Comparison of ENCODE assay signal across 8 cellular contexts in genomic region chr3:194985031-194985578, GRCh38.
A peak's percentile ranks its signal among the peaks of the same experiment; 100 is the strongest.
DNase-seq lines count a peak whose midpoint lies in the region; ATAC-seq and TF ChIP-seq lines count a peak whose summit lies in the region.

No MANE protein-coding gene starts in this region.

- H3K79me2 ChIP-seq in OCI-LY7 (ENCODE audit: insufficient read depth, low read depth, low read length), result no peaks in the 10 kb centered on the region

- 37 to 80% (median 42%) methylated on average over 1 to 33 of the region's 33 CpGs for WGBS in adrenal gland, 4 donors
- 24 to 46% methylated on average over 33 of the region's 33 CpGs for WGBS in sigmoid colon, 2 donors

- POLR2A ChIA-PET in OCI-LY7 (lab: Charles Lee), result no interaction called here

- in situ Hi-C loops in G401 (cut with HindIII; ENCODE audit: low sequenced_read_pairs), result no loop called here

- H3K4me3 ChIP-seq in adrenal gland, result peak overlapping the region in 1 of 4 donors; percentile 30
- peak overlapping the region in 3 of 4 donors; percentile 29 to 30 (median 29) for H3K4me3 ChIP-seq in sigmoid colon
- no peak overlapping the region for H3K4me3 ChIP-seq in OCI-LY7 (ENCODE audit: low read depth, low read length, poor library complexity, severe bottlenecking)

- no peaks in the 10 kb centered on the region for H3K9me2 ChIP-seq in OCI-LY7 (ENCODE audit: insufficient read depth, low read length)

- H3K4me1 ChIP-seq in adrenal gland (replicated peaks in 1 of 2), result peaks cover 2 to 7% of the 10 kb centered on the region in 2 donors
- H3K4me1 ChIP-seq in sigmoid colon, result peaks cover 0 to 12% (median 7%) of the 10 kb centered on the region in 4 donors
- H3K4me1 ChIP-seq in OCI-LY7 (ENCODE audit: insufficient read depth, low read length, poor library complexity, severe bottlenecking), result no peaks in the 10 kb centered on the region

- H3K9me3 ChIP-seq in adrenal gland (replicated peaks in 1 of 3), result no peaks in the 10 kb centered on the region
- H3K9me3 ChIP-seq in sigmoid colon, result no peaks in the 10 kb centered on the region
- H3K9me3 ChIP-seq in OCI-LY7 (ENCODE audit: low read length), result no peaks in the 10 kb centered on the region

- TF ChIP-seq EP300 in sigmoid colon (IDR thresholded peaks at IDR 0.05), result no peak

- DNase-seq in G401 (ENCODE audit: low spot score) (peak; percentile 47), adrenal gland (peak; percentile 36 to 71 (median 56)), hepatic stellate cell (ENCODE audit: low spot score) (peak; percentile 60), sigmoid colon (peak; percentile 89), OCI-LY7 (ENCODE audit: low spot score) (no peak)
- no peak for DNase-seq in stimulated activated CD4-positive, alpha-beta T cell treated with anti-CD3 and anti-CD28 coated beads, Interleukin-12 subunit alpha, Interleukin-12 subunit beta, amount 100 ng/mL, for 4 hours

- H4K20me1 ChIP-seq in OCI-LY7 (ENCODE audit: insufficient read depth, low read length), result no peaks in the 10 kb centered on the region

- intact Hi-C loops in adrenal gland (cut with DNase I), result no loop called here
- intact Hi-C loops in sigmoid colon (cut with DNase I), result loop anchor here (10.0 kb wide), 1 partner anchor 300 kb away; the partner anchor contains the start of gene FAM43A
- intact Hi-C loops in OCI-LY7 (cut with micrococcal nuclease; ENCODE audit: unreplicated experiment), result no loop called here

- CTCF ChIA-PET in OCI-LY7 (lab: Charles Lee; ENCODE audit: unreplicated experiment), result no interaction called here

- no peak for TF ChIP-seq POLR2A in adrenal gland (IDR thresholded peaks at IDR 0.05)
- TF ChIP-seq POLR2A in sigmoid colon (IDR thresholded peaks at IDR 0.05), result no peak

- ATAC-seq in GM18909 (IDR thresholded peaks at IDR 0.05; ENCODE audit: poor library complexity, unreplicated experiment), result no peak
- no peak for ATAC-seq in GM21825 (IDR thresholded peaks at IDR 0.05; ENCODE audit: unreplicated experiment)

- no peaks in the 10 kb centered on the region for H3K36me3 ChIP-seq in adrenal gland (replicated peaks in 1 of 2)
- H3K36me3 ChIP-seq in sigmoid colon, result no peaks in the 10 kb centered on the region
- H3K36me3 ChIP-seq in OCI-LY7 (ENCODE audit: insufficient read depth, low read length), result no peaks in the 10 kb centered on the region

- H2AFZ ChIP-seq in OCI-LY7 (ENCODE audit: low read length), result no peak overlapping the region

- H3K4me2 ChIP-seq in OCI-LY7 (ENCODE audit: low read length), result no peak overlapping the region

- H3K27ac ChIP-seq in adrenal gland (no peak overlapping the region), sigmoid colon (no peak overlapping the region), OCI-LY7 (ENCODE audit: low read depth, low read length, poor library complexity, severe bottlenecking) (no peak overlapping the region)

- peak in 3 of 6 experiments; percentile 17 to 28 (median 21) for TF ChIP-seq CTCF in adrenal gland (IDR thresholded peaks at IDR 0.05)
- TF ChIP-seq CTCF in sigmoid colon (IDR thresholded peaks at IDR 0.05), result peak in 2 of 4 experiments; percentile 12
- TF ChIP-seq CTCF in OCI-LY7 (conservative IDR thresholded peaks at IDR 0.05; ENCODE audit: low read length), result no peak

- H3K27me3 ChIP-seq in adrenal gland (no peaks in the 10 kb centered on the region), sigmoid colon (no peaks in the 10 kb centered on the region)

- BruUV-seq in OCI-LY7 (replicated peaks; lab: Mats Ljungman, UMichigan), result no TSS peak

Comparison
In these comparisons a context has a peak if more than half of its experiments do, and no peak if none do; other contexts are left out.
1. DNase-seq: peak in G401 (single experiment), adrenal gland (7 of 7), hepatic stellate cell (single experiment) and sigmoid colon (single experiment); none in OCI-LY7 (single experiment) and stimulated activated CD4-positive, alpha-beta T cell treated with anti-CD3 and anti-CD28 coated beads, Interleukin-12 subunit alpha, Interleukin-12 subunit beta, amount 100 ng/mL, for 4 hours (single experiment).